ENCODE assay signal across 8 cellular contexts in genomic region chr1:85109475-85109874, GRCh38.
A peak's percentile ranks its signal among the peaks of the same experiment; 100 is the strongest.
DNase-seq lines count a peak whose midpoint lies in the region; ATAC-seq and TF ChIP-seq lines count a peak whose summit lies in the region.

No MANE protein-coding gene starts in this region.

- no peaks in the 10 kb centered on the region for H3K9me3 Mint-ChIP-seq in activated T-cell treated with anti-CD3 and anti-CD28 coated beads, Interleukin-2, amount 50 U/mL, for 24 hours
- H3K9me3 Mint-ChIP-seq in endodermal cell, result no peaks in the 10 kb centered on the region
- no peaks in the 10 kb centered on the region for H3K9me3 Mint-ChIP-seq in mesothelial cell of epicardium

- ATAC-seq in HG02759 (IDR thresholded peaks at IDR 0.05; ENCODE audit: unreplicated experiment) (peak; percentile 90), upper lobe of right lung (peak; percentile 98)

- H3K27ac ChIP-seq in endodermal cell (ENCODE audit: low read depth, low read length) (no peak overlapping the region), upper lobe of right lung (no peak overlapping the region)

- H3K27me3 ChIP-seq in endodermal cell (ENCODE audit: control insufficient read depth, insufficient read depth, low read length, poor library complexity, severe bottlenecking) (no peaks in the 10 kb centered on the region), upper lobe of right lung (no peaks in the 10 kb centered on the region)

- H3K4me1 Mint-ChIP-seq in activated T-cell treated with anti-CD3 and anti-CD28 coated beads, Interleukin-2, amount 50 U/mL, for 24 hours (ENCODE audit: low read depth), result no peaks in the 10 kb centered on the region
- H3K4me1 Mint-ChIP-seq in endodermal cell (no peaks in the 10 kb centered on the region), mesothelial cell of epicardium (no peaks in the 10 kb centered on the region)

- no peaks in the 10 kb centered on the region for H3K9me3 ChIP-seq in endodermal cell (ENCODE audit: control insufficient read depth, low read length)
- no peaks in the 10 kb centered on the region for H3K9me3 ChIP-seq in upper lobe of right lung

- H3K36me3 ChIP-seq in endodermal cell (ENCODE audit: control insufficient read depth, insufficient read depth, low read length), result no peaks in the 10 kb centered on the region
- H3K36me3 ChIP-seq in upper lobe of right lung, result no peaks in the 10 kb centered on the region

- no peak overlapping the region for H3K27ac Mint-ChIP-seq in activated T-cell treated with anti-CD3 and anti-CD28 coated beads, Interleukin-2, amount 50 U/mL, for 24 hours
- no peak overlapping the region for H3K27ac Mint-ChIP-seq in endodermal cell
- H3K27ac Mint-ChIP-seq in mesothelial cell of epicardium, result no peak overlapping the region

- TF ChIP-seq CTCF in WI38 (IDR thresholded peaks at IDR 0.05; ENCODE audit: low read depth, low read length) (peak; percentile 89), endodermal cell (conservative IDR thresholded peaks at IDR 0.05) (peak; percentile 93), mesothelial cell of epicardium (IDR thresholded peaks at IDR 0.05; ENCODE audit: unreplicated experiment) (peak; percentile 60), upper lobe of right lung (IDR thresholded peaks at IDR 0.05) (peak; percentile 78)

- H3K4me3 ChIP-seq in WI38 (ENCODE audit: low read depth, low read length), result no peak overlapping the region
- H3K4me3 ChIP-seq in endodermal cell (ENCODE audit: low read length), result no peak overlapping the region
- no peak overlapping the region for H3K4me3 ChIP-seq in upper lobe of right lung

- no peaks in the 10 kb centered on the region for H3K4me1 ChIP-seq in endodermal cell (ENCODE audit: control insufficient read depth, insufficient read depth, low read length)
- H3K4me1 ChIP-seq in upper lobe of right lung, result no peaks in the 10 kb centered on the region

- H3K36me3 Mint-ChIP-seq in activated T-cell treated with anti-CD3 and anti-CD28 coated beads, Interleukin-2, amount 50 U/mL, for 24 hours (ENCODE audit: low read depth), result no peaks in the 10 kb centered on the region
- H3K36me3 Mint-ChIP-seq in endodermal cell (ENCODE audit: low read depth) (no peaks in the 10 kb centered on the region), mesothelial cell of epicardium (no peaks in the 10 kb centered on the region)

- DNase-seq in activated T-cell treated with anti-CD3 and anti-CD28 coated beads for 1 hour (ENCODE audit: low read depth) (peak; percentile 20), NCI-H2171 (lab: John Stamatoyannopoulos, UW) (peak; percentile 1), endodermal cell (peak; percentile 81), mesothelial cell of epicardium (ENCODE audit: low spot score in 2 of 2, unreplicated experiment in 2 of 2) (peak; percentile 27 to 54), upper lobe of right lung (peak; percentile 69)
- no peak for DNase-seq in activated T-cell treated with anti-CD3 and anti-CD28 coated beads, Interleukin-2, amount 50 U/mL, for 24 hours

- intact Hi-C loops in upper lobe of right lung (cut with DNase I), result no loop called here

- no peak overlapping the region for H3K9ac ChIP-seq in endodermal cell (ENCODE audit: extremely low read depth, low read length, poor library complexity, severe bottlenecking)

- no peaks in the 10 kb centered on the region for H3K27me3 Mint-ChIP-seq in activated T-cell treated with anti-CD3 and anti-CD28 coated beads, Interleukin-2, amount 50 U/mL, for 24 hours
- H3K27me3 Mint-ChIP-seq in endodermal cell (ENCODE audit: insufficient read depth) (peaks cover 4% of the 10 kb centered on the region), mesothelial cell of epicardium (ENCODE audit: low read depth) (peaks cover 14% of the 10 kb centered on the region)

- H3K4me3 Mint-ChIP-seq in activated T-cell treated with anti-CD3 and anti-CD28 coated beads, Interleukin-2, amount 50 U/mL, for 24 hours, result no peak overlapping the region
- no peak overlapping the region for H3K4me3 Mint-ChIP-seq in endodermal cell
- H3K4me3 Mint-ChIP-seq in mesothelial cell of epicardium, result no peak overlapping the region
